1 cellular context compared by ENCODE assay signal in genomic region chr19:48395499-48395898, GRCh38.
TF ChIP-seq lines count a peak whose summit lies in the region.

No MANE protein-coding gene starts in this region.

TF ChIP-seq in IMR-90, 13 proteins besides CTCF, POLR2A, EP300 and RAD21:
- no peak for TF ChIP-seq CEBPB (IDR thresholded peaks at IDR 0.05; ENCODE audit: low read depth, low read length)
- no peak for TF ChIP-seq BHLHE40 (IDR thresholded peaks at IDR 0.05; ENCODE audit: low read depth, low read length)
- no peak for TF ChIP-seq RFX5 (IDR thresholded peaks at IDR 0.05; ENCODE audit: low read depth, low read length)
TF ChIP-seq in IMR-90: peak in this region for 0.
